Comparison of ENCODE assay signal across 11 cellular contexts in genomic region chr10:92213049-92213448, GRCh38.
"Had no signal": no experiment of that assay in that cellular context is flagged by ENCODE, and none has a peak within 500 bp of the region (broad histone marks: within the 10 kb centered on the region; RNA-seq: fewer than 3 reads in every experiment).

No MANE protein-coding gene starts in this region.

- H3K4me2 ChIP-seq: hepatocyte had no signal

- H3K36me3 Mint-ChIP-seq: mesothelial cell of epicardium had no signal

- H3K27me3 ChIP-seq: hepatocyte had no signal

- H3K4me3 Mint-ChIP-seq: mesothelial cell of epicardium had no signal

- DNase-seq: activated CD4-positive, alpha-beta T cell treated with anti-CD3 and anti-CD28 coated beads for 48 hours; activated CD8-positive, alpha-beta memory T cell treated with anti-CD3 and anti-CD28 coated beads for 24 hours; activated naive CD4-positive, alpha-beta T cell treated with anti-CD3 and anti-CD28 coated beads, Interleukin-2, amount 50 U/mL, for 16 hours; effector memory CD4-positive, alpha-beta T cell; kidney glomerular epithelial cell; SW 1271; trophoblast cell had no signal

- H3K27ac Mint-ChIP-seq: mesothelial cell of epicardium had no signal

- H3K9ac ChIP-seq: parathyroid adenoma had no signal

- H3K4me3 ChIP-seq: hepatocyte had no signal

- H3K4me1 ChIP-seq: parathyroid adenoma had no signal

- H3K9me3 Mint-ChIP-seq: mesothelial cell of epicardium had no signal

- H3K27ac ChIP-seq: epithelial cell of prostate, hepatocyte, parathyroid adenoma had no signal

- H3K4me1 Mint-ChIP-seq: mesothelial cell of epicardium had no signal

- H2AFZ ChIP-seq: hepatocyte, parathyroid adenoma had no signal
